8 cellular contexts compared by ENCODE assay signal in the genomic region with DNA sequence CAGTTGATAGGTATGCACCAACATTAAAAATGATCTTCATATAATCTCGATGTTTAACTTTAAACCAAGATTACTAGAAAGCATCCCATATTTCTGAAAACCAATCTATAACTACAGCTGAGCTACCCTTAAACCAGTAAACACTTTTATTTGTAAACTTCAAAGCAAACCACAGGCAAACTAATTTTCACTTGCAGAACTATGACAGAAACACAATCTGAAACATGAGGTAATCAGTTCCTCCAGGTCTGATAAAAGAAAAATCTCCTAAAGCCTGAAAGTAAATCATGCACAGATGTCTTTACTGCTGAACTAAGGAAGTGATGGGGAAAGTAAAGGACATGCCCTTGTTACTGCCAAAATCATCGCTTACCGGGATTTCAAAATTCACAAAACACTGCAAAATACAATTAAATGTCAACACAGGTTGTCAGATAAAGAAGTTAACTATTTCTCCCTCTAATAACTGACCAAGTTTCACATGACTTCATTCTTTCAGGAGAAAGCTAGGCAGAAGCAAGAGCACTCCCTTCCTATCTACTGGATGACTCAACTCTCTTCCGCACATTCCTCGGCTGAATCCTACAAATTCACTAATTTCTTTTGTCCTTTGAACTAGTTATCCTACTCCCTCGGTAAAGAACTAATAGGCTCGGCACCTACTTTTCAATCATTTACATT. TPM values are rescaled to one million over a fixed set of nuclear protein-coding genes. Genes with fewer than 3 reads are reported as not detected.
A peak's percentile ranks its signal among the peaks of the same experiment; 100 is the strongest.
DNase-seq lines count a peak whose midpoint lies in the region; ATAC-seq and FAIRE-seq lines count a peak whose summit lies in the region.

No MANE protein-coding gene starts in this region.

- H3K4me1 Mint-ChIP-seq in activated T-helper 17 cell treated with anti-CD3 and anti-CD28 coated beads, Interleukin-2, amount 50 U/mL, for 72 hours = peaks cover 30% of the 10 kb centered on the region

- H3K4me3 ChIP-seq in HUES48 (ENCODE audit: low read depth, low read length) = peak overlapping the region; percentile 72
- peak overlapping the region; percentile 35 for H3K4me3 ChIP-seq in iPS-15b (ENCODE audit: low read depth, low read length)
- peak overlapping the region in 1 of 2 donors; percentile 69 for H3K4me3 ChIP-seq in small intestine (ENCODE audit: low read depth in 1 of 2, low read length in 2 of 2)

- peak overlapping the region; percentile 89 for H3K4me3 Mint-ChIP-seq in activated T-helper 17 cell treated with anti-CD3 and anti-CD28 coated beads, Interleukin-2, amount 50 U/mL, for 72 hours

- no peaks in the 10 kb centered on the region; the same call in 1 of the 2 replicates for H3K27me3 ChIP-seq in HUES48 (ENCODE audit: control insufficient read depth, insufficient read depth, low read length)
- no peaks in the 10 kb centered on the region for H3K27me3 ChIP-seq in iPS-15b (ENCODE audit: control insufficient read depth, insufficient read depth, low read length)
- no peaks in the 10 kb centered on the region for H3K27me3 ChIP-seq in small intestine (ENCODE audit: control insufficient read depth in 2 of 2, insufficient read depth in 2 of 2, low read length in 2 of 2)

- no peak for FAIRE-seq in small intestine (lab: Jason Lieb, UNC)

- 9 to 15% (median 10%) methylated on average over 7 of the region's 7 CpGs for WGBS in small intestine, 3 donors

- H3K9me3 ChIP-seq in HUES48 (ENCODE audit: control insufficient read depth, insufficient read depth, low read length) (no peaks in the 10 kb centered on the region), iPS-15b (ENCODE audit: control insufficient read depth, insufficient read depth, low read length) (no peaks in the 10 kb centered on the region), small intestine (ENCODE audit: control insufficient read depth, low read depth) (no peaks in the 10 kb centered on the region)

- peak; percentile 13 for ATAC-seq in activated T-helper 17 cell treated with anti-CD3 and anti-CD28 coated beads, Interleukin-2, amount 50 U/mL, for 72 hours (replicated peaks)

- peak overlapping the region; percentile 57; the same call in 1 of the 2 replicates for H3K9ac ChIP-seq in HUES48 (ENCODE audit: low read depth, low read length)
- H3K9ac ChIP-seq in iPS-15b (ENCODE audit: low read depth, low read length) = no peak overlapping the region

- DNase-seq in NOMO-1 treated with DMSO at 0.1 percent for 48 hours (lab: John Stamatoyannopoulos, UW; ENCODE audit: unreplicated experiment) (peak; percentile 30), NOMO-1 treated with dmso at 0.1 percent for 144 hours (lab: John Stamatoyannopoulos, UW; ENCODE audit: unreplicated experiment) (no peak), small intestine (peak; percentile 37), NCI-H1048 (lab: John Stamatoyannopoulos, UW) (no peak), GOT3 (lab: John Stamatoyannopoulos, UW) (no peak)

- no peaks in the 10 kb centered on the region for H3K27me3 Mint-ChIP-seq in activated T-helper 17 cell treated with anti-CD3 and anti-CD28 coated beads, Interleukin-2, amount 50 U/mL, for 72 hours

- H3K27ac Mint-ChIP-seq in activated T-helper 17 cell treated with anti-CD3 and anti-CD28 coated beads, Interleukin-2, amount 50 U/mL, for 72 hours = peak overlapping the region; percentile 87

- H3K4me1 ChIP-seq in HUES48 (ENCODE audit: control insufficient read depth, insufficient read depth, low read length) = peaks cover 32% of the 10 kb centered on the region
- H3K4me1 ChIP-seq in iPS-15b (ENCODE audit: control insufficient read depth, insufficient read depth, low read length) = peaks cover 14% of the 10 kb centered on the region
- peaks cover 4 to 6% of the 10 kb centered on the region in 2 donors for H3K4me1 ChIP-seq in small intestine (ENCODE audit: control insufficient read depth in 2 of 2, insufficient read depth in 1 of 2, low read depth in 1 of 2, low read length in 1 of 2)

- H3K36me3 Mint-ChIP-seq in activated T-helper 17 cell treated with anti-CD3 and anti-CD28 coated beads, Interleukin-2, amount 50 U/mL, for 72 hours (ENCODE audit: low read depth) = peaks cover 23% of the 10 kb centered on the region

- no peaks in the 10 kb centered on the region for H3K36me3 ChIP-seq in HUES48 (ENCODE audit: control insufficient read depth, insufficient read depth, low read length)
- H3K36me3 ChIP-seq in iPS-15b (ENCODE audit: control insufficient read depth, insufficient read depth, low read length) = no peaks in the 10 kb centered on the region
- no peaks in the 10 kb centered on the region for H3K36me3 ChIP-seq in small intestine (ENCODE audit: control insufficient read depth in 2 of 2, insufficient read depth in 2 of 2, low read length in 2 of 2)

- H3K27ac ChIP-seq in HUES48 (ENCODE audit: low read depth, low read length) = peak overlapping the region; percentile 62
- H3K27ac ChIP-seq in small intestine (ENCODE audit: low read depth in 1 of 2, low read length in 1 of 2) = no peak overlapping the region

- H3K9me3 Mint-ChIP-seq in activated T-helper 17 cell treated with anti-CD3 and anti-CD28 coated beads, Interleukin-2, amount 50 U/mL, for 72 hours = no peaks in the 10 kb centered on the region

RNA-seq across cellular contexts. Expression of a gene that starts 1.5 kb away (rescaled TPM):
- total RNA-seq in activated T-helper 17 cell treated with anti-CD3 and anti-CD28 coated beads, Interleukin-2, amount 50 U/mL, for 72 hours = 10 to 100 TPM; 11.2 to 12.3 TPM
- 1 to 10 TPM; 3.0 to 4.0 (median 3.4) TPM for polyA plus RNA-seq in small intestine

Comparison
In these comparisons a context has a peak if more than half of its experiments do, and no peak if none do; other contexts are left out.
1. DNase-seq: peak in NOMO-1 treated with DMSO at 0.1 percent for 48 hours (single experiment) and small intestine (single experiment); none in NOMO-1 treated with dmso at 0.1 percent for 144 hours (single experiment), NCI-H1048 (single experiment) and GOT3 (single experiment).